8 cellular contexts compared by ENCODE assay signal in the genomic region with DNA sequence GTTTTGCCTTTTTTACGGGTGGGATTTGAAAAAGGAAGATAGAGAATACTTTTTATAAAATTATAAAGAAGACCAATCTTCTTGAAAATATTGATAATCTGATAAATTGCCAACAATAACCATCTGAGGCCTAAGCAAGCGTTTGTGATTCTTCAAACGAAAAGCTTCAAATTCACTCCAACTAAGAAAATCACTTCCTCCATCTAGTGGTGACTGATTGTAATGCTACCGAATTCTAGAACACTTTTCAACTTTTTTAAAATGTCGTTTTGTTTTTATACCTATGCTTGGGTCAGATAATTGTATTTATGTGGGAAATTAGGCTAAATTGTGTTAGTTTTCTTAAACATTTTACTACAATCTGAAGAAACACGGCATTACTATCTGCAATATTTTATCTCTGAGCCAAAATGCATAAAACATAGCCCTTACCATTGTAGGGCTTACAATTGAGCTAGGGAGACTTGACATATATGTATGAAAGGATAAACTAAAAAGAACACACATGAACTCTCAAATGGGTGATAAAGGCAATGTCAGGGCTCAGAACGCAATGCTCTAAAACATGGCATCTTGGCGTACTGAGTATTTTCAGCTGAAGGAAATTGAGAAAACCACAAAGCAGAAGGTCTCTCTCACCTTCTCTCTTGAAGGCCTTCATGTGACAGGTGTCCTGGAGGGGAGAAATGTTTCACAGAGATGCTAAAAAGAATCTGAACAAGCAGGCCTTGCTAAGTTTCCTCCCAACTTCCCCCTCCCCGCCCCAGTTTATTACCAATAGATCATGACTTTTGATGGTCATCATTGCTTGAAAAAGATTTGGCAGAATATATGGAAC. TPM values are rescaled to one million over a fixed set of nuclear protein-coding genes. Genes with fewer than 3 reads are reported as not detected.
DNase-seq lines count a peak whose midpoint lies in the region; ATAC-seq, FAIRE-seq and TF ChIP-seq lines count a peak whose summit lies in the region.

No MANE protein-coding gene starts in this region.

- peak; percentile 6 for DNase-seq in Caki2 (ENCODE audit: low read depth)
- DNase-seq in HTR-8/SVneo (ENCODE audit: insufficient read length, low spot score): peak; percentile 36
- DNase-seq in OCI-M2 (lab: John Stamatoyannopoulos, UW; ENCODE audit: unreplicated experiment): peak; percentile 4
- DNase-seq in effector memory CD8-positive, alpha-beta T cell: no peak
- no peak for DNase-seq in mucosa of gallbladder (ENCODE audit: low spot score)
- DNase-seq in left cardiac atrium: no peak

- H3K36me3 ChIP-seq in neural cell (ENCODE audit: insufficient read depth, low read length): no peaks in the 10 kb centered on the region

- H3K9ac ChIP-seq in neural cell (ENCODE audit: low read length): no peak overlapping the region

- no peak overlapping the region for H3K4me2 ChIP-seq in neural cell (ENCODE audit: low read length)

- H3K27me3 ChIP-seq in neural cell (ENCODE audit: insufficient read depth, low read depth, low read length): no peaks in the 10 kb centered on the region

- in situ Hi-C loops in Caki2 (cut with HindIII; ENCODE audit: low pct_unique_long_range_greater_than_20kb, low sequenced_read_pairs): no loop called here

- H3K9me2 ChIP-seq in neural cell (ENCODE audit: insufficient read depth, low read length): no peaks in the 10 kb centered on the region

- no peaks in the 10 kb centered on the region for H3K9me3 ChIP-seq in neural cell (ENCODE audit: low read length)

- no peak overlapping the region for H3K4me3 ChIP-seq in neural cell (ENCODE audit: low read length)

- TF ChIP-seq CTCF in neural cell (IDR thresholded peaks at IDR 0.05; ENCODE audit: poor library complexity, severe bottlenecking): peak; percentile 78

- TF ChIP-seq EP300 in neural cell (conservative IDR thresholded peaks at IDR 0.05; ENCODE audit: poor library complexity, severe bottlenecking): no peak

- peak overlapping the region; percentile 23 to 35 for H3K27ac Mint-ChIP-seq in effector memory CD8-positive, alpha-beta T cell

- peaks cover 4% of the 10 kb centered on the region in 2 donors for H3K4me1 Mint-ChIP-seq in effector memory CD8-positive, alpha-beta T cell (ENCODE audit: low read depth in 2 of 2)

- H3K4me3 Mint-ChIP-seq in effector memory CD8-positive, alpha-beta T cell: peak overlapping the region in 1 of 2 donors; percentile 14

- intact Hi-C loops in left cardiac atrium (cut with DNase I): loop anchor here in 1 of 2 donors (10.0 kb wide), 1 partner anchor 147 kb away; no protein-coding TSS in a partner anchor

- FAIRE-seq in HTR-8/SVneo (lab: Jason Lieb, UNC): peak; percentile 69

- ATAC-seq in GM19043 (IDR thresholded peaks at IDR 0.05; ENCODE audit: low read depth, unreplicated experiment) (peak; percentile 61), left cardiac atrium (no peak)
- ATAC-seq in effector memory CD8-positive, alpha-beta T cell (replicated peaks): peak; percentile 54

- no peak overlapping the region for H2AFZ ChIP-seq in neural cell (ENCODE audit: low read depth, low read length)

- TF ChIP-seq RAD21 in neural cell (conservative IDR thresholded peaks at IDR 0.05): peak; percentile 82

- no peaks in the 10 kb centered on the region for H3K36me3 Mint-ChIP-seq in effector memory CD8-positive, alpha-beta T cell (ENCODE audit: insufficient read depth)

- H3K27ac ChIP-seq in neural cell (ENCODE audit: low read length): no peak overlapping the region

- H3K27me3 Mint-ChIP-seq in effector memory CD8-positive, alpha-beta T cell: no peaks in the 10 kb centered on the region

- H3K9me3 Mint-ChIP-seq in effector memory CD8-positive, alpha-beta T cell: no peaks in the 10 kb centered on the region

- no peaks in the 10 kb centered on the region for H3K79me2 ChIP-seq in neural cell (replicated peaks; ENCODE audit: insufficient read depth, low read length)

- no peaks in the 10 kb centered on the region for H3F3A ChIP-seq in neural cell (ENCODE audit: insufficient read depth, low read length, poor library complexity, severe bottlenecking)

- no peaks in the 10 kb centered on the region for H4K20me1 ChIP-seq in neural cell (ENCODE audit: insufficient read depth)

TF ChIP-seq in neural cell, 6 proteins besides CTCF, POLR2A, EP300 and RAD21:
- TF ChIP-seq, protein P1, sequence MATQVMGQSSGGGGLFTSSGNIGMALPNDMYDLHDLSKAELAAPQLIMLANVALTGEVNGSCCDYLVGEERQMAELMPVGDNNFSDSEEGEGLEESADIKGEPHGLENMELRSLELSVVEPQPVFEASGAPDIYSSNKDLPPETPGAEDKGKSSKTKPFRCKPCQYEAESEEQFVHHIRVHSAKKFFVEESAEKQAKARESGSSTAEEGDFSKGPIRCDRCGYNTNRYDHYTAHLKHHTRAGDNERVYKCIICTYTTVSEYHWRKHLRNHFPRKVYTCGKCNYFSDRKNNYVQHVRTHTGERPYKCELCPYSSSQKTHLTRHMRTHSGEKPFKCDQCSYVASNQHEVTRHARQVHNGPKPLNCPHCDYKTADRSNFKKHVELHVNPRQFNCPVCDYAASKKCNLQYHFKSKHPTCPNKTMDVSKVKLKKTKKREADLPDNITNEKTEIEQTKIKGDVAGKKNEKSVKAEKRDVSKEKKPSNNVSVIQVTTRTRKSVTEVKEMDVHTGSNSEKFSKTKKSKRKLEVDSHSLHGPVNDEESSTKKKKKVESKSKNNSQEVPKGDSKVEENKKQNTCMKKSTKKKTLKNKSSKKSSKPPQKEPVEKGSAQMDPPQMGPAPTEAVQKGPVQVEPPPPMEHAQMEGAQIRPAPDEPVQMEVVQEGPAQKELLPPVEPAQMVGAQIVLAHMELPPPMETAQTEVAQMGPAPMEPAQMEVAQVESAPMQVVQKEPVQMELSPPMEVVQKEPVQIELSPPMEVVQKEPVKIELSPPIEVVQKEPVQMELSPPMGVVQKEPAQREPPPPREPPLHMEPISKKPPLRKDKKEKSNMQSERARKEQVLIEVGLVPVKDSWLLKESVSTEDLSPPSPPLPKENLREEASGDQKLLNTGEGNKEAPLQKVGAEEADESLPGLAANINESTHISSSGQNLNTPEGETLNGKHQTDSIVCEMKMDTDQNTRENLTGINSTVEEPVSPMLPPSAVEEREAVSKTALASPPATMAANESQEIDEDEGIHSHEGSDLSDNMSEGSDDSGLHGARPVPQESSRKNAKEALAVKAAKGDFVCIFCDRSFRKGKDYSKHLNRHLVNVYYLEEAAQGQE (IDR thresholded peaks at IDR 0.05; ENCODE audit: borderline replicate concordance): no peak
- TF ChIP-seq POLR2AphosphoS5 (IDR thresholded peaks at IDR 0.05) (no peak), MXI1 (conservative IDR thresholded peaks at IDR 0.05; ENCODE audit: poor library complexity, severe bottlenecking) (no peak), SMC3 (conservative IDR thresholded peaks at IDR 0.05; ENCODE audit: poor library complexity) (peak; percentile 78)

RNA-seq across cellular contexts. Expression of gene G2E3, which starts 36.8 kb away (rescaled TPM):
- 3.7 and 16.8 TPM in 2 replicates for total RNA-seq in Caki2 (2014; rRNA removed; shearing (Covaris generic); ENCODE audit: low replicate concordance)
- 28.0 and 35.4 TPM in 2 replicates for polyA plus RNA-seq in neural cell
- 63.1 and 68.1 TPM in 2 replicates for polyA minus RNA-seq in neural cell
- total RNA-seq in mucosa of gallbladder (17.0 TPM), left cardiac atrium (10 to 100 TPM; 11.3 to 12.1 TPM)

Comparison
In these comparisons a context has a peak if more than half of its experiments do, and no peak if none do; other contexts are left out.
1. DNase-seq: peak in Caki2 (single experiment), HTR-8/SVneo (single experiment) and OCI-M2 (single experiment); none in effector memory CD8-positive, alpha-beta T cell (0 of 3), mucosa of gallbladder (single experiment) and left cardiac atrium (single experiment).
2. ATAC-seq: peak in GM19043 (single experiment) and effector memory CD8-positive, alpha-beta T cell (single experiment); none in left cardiac atrium (0 of 2).